Comparison of ENCODE assay signal across 28 cellular contexts in the genomic region with DNA sequence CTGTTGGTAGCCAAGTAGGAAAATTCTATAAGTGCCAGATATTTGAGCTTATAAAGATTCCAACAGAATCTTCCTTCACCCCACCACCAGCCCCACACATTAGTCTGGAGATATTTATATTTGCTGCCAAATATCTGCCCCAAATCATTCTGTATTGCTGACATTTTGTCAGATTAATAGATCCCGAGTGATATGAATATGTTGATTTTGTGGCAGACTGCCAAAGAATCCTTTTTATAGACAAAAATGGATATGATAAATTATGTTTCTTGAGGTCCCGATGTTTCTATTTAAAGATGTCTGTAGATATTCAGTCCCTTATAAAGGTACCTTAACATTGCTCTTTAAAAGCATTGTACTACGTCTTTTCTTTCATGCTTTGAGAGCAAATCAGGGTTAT.
DNase-seq lines count a peak whose midpoint lies in the region; ATAC-seq and TF ChIP-seq lines count a peak whose summit lies in the region.
"Had no signal": no experiment of that assay in that cellular context is flagged by ENCODE, and none has a peak within 500 bp of the region (broad histone marks: within the 10 kb centered on the region; RNA-seq: fewer than 3 reads in every experiment).

No MANE protein-coding gene starts in this region.

- CTCF ChIA-PET in mammary epithelial cell (lab: Charles Lee; ENCODE audit: low non-redundant PET): no interaction called here

- TF ChIP-seq POLR2A in breast epithelium (IDR thresholded peaks at IDR 0.05): no peak
- no peak for TF ChIP-seq POLR2A in gastroesophageal sphincter (IDR thresholded peaks at IDR 0.05)

- H3K4me1 Mint-ChIP-seq in HFFc6 (ENCODE audit: low read depth): peaks cover 15% of the 10 kb centered on the region
- H3K4me1 Mint-ChIP-seq: activated CD4-positive, alpha-beta T cell treated with anti-CD3 and anti-CD28 coated beads, Interleukin-2, amount 10 ng/mL, durations not matched to agents 7 days and 5 days; activated CD8-positive, alpha-beta memory T cell treated with anti-CD3 and anti-CD28 coated beads, Interleukin-2, amount 10 ng/mL, durations not matched to agents 7 days and 5 days; natural killer cell had no signal

- H3K4me3 ChIP-seq in mammary epithelial cell (replicated peaks in 1 of 3; ENCODE audit: insufficient read depth in 1 of 3, low read depth in 2 of 3, low read length in 3 of 3): peak overlapping the region in 1 of 3 experiments; percentile 3
- H3K4me3 ChIP-seq in breast epithelium: peak overlapping the region in 1 of 3 donors; percentile 32
- peak overlapping the region in 1 of 2 donors; percentile 28 for H3K4me3 ChIP-seq in gastroesophageal sphincter
- H3K4me3 ChIP-seq in parathyroid adenoma (ENCODE audit: low read depth, low read length): no peak overlapping the region
- H3K4me3 ChIP-seq: cardiac muscle cell, left lung, pancreas, right atrium auricular region, spleen had no signal

- H3K4me2 ChIP-seq in mammary epithelial cell (ENCODE audit: insufficient read depth, low read depth, low read length) (peak overlapping the region; percentile 63), parathyroid adenoma (ENCODE audit: low read length) (no peak overlapping the region)

- no peak overlapping the region; the same call in 1 of the 2 replicates for H3K4me3 Mint-ChIP-seq in HFFc6
- H3K4me3 Mint-ChIP-seq: activated CD4-positive, alpha-beta T cell treated with anti-CD3 and anti-CD28 coated beads, Interleukin-2, amount 10 ng/mL, durations not matched to agents 7 days and 5 days; activated CD8-positive, alpha-beta memory T cell treated with anti-CD3 and anti-CD28 coated beads, Interleukin-2, amount 10 ng/mL, durations not matched to agents 7 days and 5 days; activated naive CD4-positive, alpha-beta T cell treated with anti-CD3 and anti-CD28 coated beads for 36 hours; activated T-helper 1 cell treated with anti-CD3 and anti-CD28 coated beads, Interleukin-12 subunit alpha, Interleukin-12 subunit beta, Interleukin-2, Interleukin-4 antibody, amounts not matched to agents 30 ng/mL and 10 ng/mL and 1 ng/mL, durations not matched to agents 14 hours and 24 hours and 36 hours; CD4-positive, alpha-beta T cell; natural killer cell had no signal

- no peaks in the 10 kb centered on the region for H3K36me3 Mint-ChIP-seq in HFFc6 (ENCODE audit: low read depth)
- H3K36me3 Mint-ChIP-seq: activated CD8-positive, alpha-beta memory T cell treated with anti-CD3 and anti-CD28 coated beads, Interleukin-2, amount 10 ng/mL, durations not matched to agents 7 days and 5 days; natural killer cell had no signal

- H2AFZ ChIP-seq in mammary epithelial cell (ENCODE audit: low read depth, low read length) (peak overlapping the region; percentile 79), parathyroid adenoma (peak overlapping the region; percentile 39)

- H3K9me3 ChIP-seq in mammary epithelial cell (replicated peaks; ENCODE audit: insufficient read depth, low read length): no peaks in the 10 kb centered on the region
- H3K9me3 ChIP-seq in breast epithelium: no peaks in the 10 kb centered on the region
- no peaks in the 10 kb centered on the region for H3K9me3 ChIP-seq in gastroesophageal sphincter
- no peaks in the 10 kb centered on the region for H3K9me3 ChIP-seq in parathyroid adenoma (ENCODE audit: control insufficient read depth, low read length)
- H3K9me3 ChIP-seq: left lung, pancreas, right atrium auricular region, spleen had no signal

- H3K27ac ChIP-seq in mammary epithelial cell (ENCODE audit: insufficient read depth, low read depth, low read length): no peak overlapping the region
- H3K27ac ChIP-seq in breast epithelium: peak overlapping the region in 1 of 2 donors; percentile 32
- peak overlapping the region; percentile 30 to 71 (median 51) for H3K27ac ChIP-seq in gastroesophageal sphincter
- H3K27ac ChIP-seq in parathyroid adenoma: peak overlapping the region; percentile 36
- H3K27ac ChIP-seq: 22Rv1, cardiac muscle cell, left lung, pancreas, spleen, VCaP had no signal

- dilution Hi-C loops in mammary epithelial cell (cut with HindIII; ENCODE audit: low sequenced_read_pairs): no loop called here

- no TSS peak for BruUV-seq in mammary epithelial cell (replicated peaks; lab: Mats Ljungman, UMichigan)

- H4K20me1 ChIP-seq in mammary epithelial cell (ENCODE audit: insufficient read depth, low read length): no peaks in the 10 kb centered on the region

- peaks cover 2% of the 10 kb centered on the region for H3K27me3 Mint-ChIP-seq in HFFc6 (ENCODE audit: insufficient read depth)
- H3K27me3 Mint-ChIP-seq: activated CD4-positive, alpha-beta T cell treated with anti-CD3 and anti-CD28 coated beads, Interleukin-2, amount 10 ng/mL, durations not matched to agents 7 days and 5 days; activated CD8-positive, alpha-beta memory T cell treated with anti-CD3 and anti-CD28 coated beads, Interleukin-2, amount 10 ng/mL, durations not matched to agents 7 days and 5 days; CD4-positive, alpha-beta T cell had no signal

- H3K9ac ChIP-seq in mammary epithelial cell (ENCODE audit: insufficient read depth, low read length): no peak overlapping the region
- H3K9ac ChIP-seq in parathyroid adenoma: no peak overlapping the region

- TF ChIP-seq CTCF in mammary epithelial cell (conservative IDR thresholded peaks at IDR 0.05 in 1 of 2, IDR thresholded peaks at IDR 0.05 in 1 of 2; ENCODE audit: extremely low read depth in 1 of 2, insufficient read depth in 1 of 2, low read depth in 1 of 2, low read length in 2 of 2) (no peak), breast epithelium (IDR thresholded peaks at IDR 0.05) (no peak), gastroesophageal sphincter (IDR thresholded peaks at IDR 0.05) (no peak), parathyroid adenoma (IDR thresholded peaks at IDR 0.05) (no peak), HFFc6 (IDR thresholded peaks at IDR 0.05) (no peak)

- no peak for DNase-seq in mammary epithelial cell
- DNase-seq in breast epithelium (ENCODE audit: low spot score in 2 of 2): no peak
- no peak for DNase-seq in medulla oblongata (ENCODE audit: extremely low spot score)
- no peak for DNase-seq in HFFc6
- DNase-seq in activated CD4-positive, alpha-beta T cell treated with anti-CD3 and anti-CD28 coated beads, Interleukin-2, amount 50 U/mL, for 4 hours: no peak
- no peak for DNase-seq in iPS-NIHi11 (ENCODE audit: low spot score)
- DNase-seq: activated CD4-positive, alpha-beta T cell treated with anti-CD3 and anti-CD28 coated beads, Interleukin-2, amount 10 ng/mL, durations not matched to agents 7 days and 5 days; activated CD8-positive, alpha-beta memory T cell treated with anti-CD3 and anti-CD28 coated beads, Interleukin-2, amount 10 ng/mL, durations not matched to agents 7 days and 5 days; activated naive CD4-positive, alpha-beta T cell treated with anti-CD3 and anti-CD28 coated beads for 36 hours; AML-193; CD4-positive, alpha-beta T cell; left lung; natural killer cell; NCI-H1694 treated with DMSO at 0.1 percent for 48 hours; NCI-H524 treated with DMSO at 0.1 percent for 48 hours; NK-92 treated with Interleukin-12 subunit alpha and Interleukin-12 subunit beta, amount 100 ng/mL, for 24 hours; pancreas; SHP77; spleen had no signal

- no peak overlapping the region for H3K27ac Mint-ChIP-seq in HFFc6
- H3K27ac Mint-ChIP-seq: activated CD4-positive, alpha-beta T cell treated with anti-CD3 and anti-CD28 coated beads, Interleukin-2, amount 10 ng/mL, durations not matched to agents 7 days and 5 days; activated CD8-positive, alpha-beta memory T cell treated with anti-CD3 and anti-CD28 coated beads, Interleukin-2, amount 10 ng/mL, durations not matched to agents 7 days and 5 days; activated naive CD4-positive, alpha-beta T cell treated with anti-CD3 and anti-CD28 coated beads for 36 hours; activated T-helper 1 cell treated with anti-CD3 and anti-CD28 coated beads, Interleukin-12 subunit alpha, Interleukin-12 subunit beta, Interleukin-2, Interleukin-4 antibody, amounts not matched to agents 30 ng/mL and 10 ng/mL and 1 ng/mL, durations not matched to agents 14 hours and 24 hours and 36 hours; CD4-positive, alpha-beta T cell; natural killer cell had no signal

- no peaks in the 10 kb centered on the region for H3K27me3 ChIP-seq in mammary epithelial cell (ENCODE audit: insufficient read depth, low read length)
- no peaks in the 10 kb centered on the region for H3K27me3 ChIP-seq in breast epithelium
- no peaks in the 10 kb centered on the region for H3K27me3 ChIP-seq in gastroesophageal sphincter
- no peaks in the 10 kb centered on the region for H3K27me3 ChIP-seq in parathyroid adenoma (ENCODE audit: control insufficient read depth, insufficient read depth, low read length)
- H3K27me3 ChIP-seq: cardiac muscle cell, left lung, pancreas, right atrium auricular region, spleen had no signal

- ATAC-seq in gastroesophageal sphincter: no peak
- ATAC-seq: activated CD8-positive, alpha-beta memory T cell treated with anti-CD3 and anti-CD28 coated beads, Interleukin-2, amount 10 ng/mL, durations not matched to agents 7 days and 5 days; HepG2; left lung; natural killer cell; Panc1; pancreas had no signal

- TF ChIP-seq EP300 in gastroesophageal sphincter (IDR thresholded peaks at IDR 0.05): no peak

- H3K79me2 ChIP-seq in mammary epithelial cell (ENCODE audit: insufficient read depth, low read length): no peaks in the 10 kb centered on the region
- H3K79me2 ChIP-seq in parathyroid adenoma: no peaks in the 10 kb centered on the region

- intact Hi-C loops in mammary epithelial cell (cut with micrococcal nuclease) (no loop called here), breast epithelium (cut with DNase I; ENCODE audit: low total_unique reads) (no loop called here)

- no peaks in the 10 kb centered on the region for H3K9me3 Mint-ChIP-seq in HFFc6
- H3K9me3 Mint-ChIP-seq: activated CD4-positive, alpha-beta T cell treated with anti-CD3 and anti-CD28 coated beads, Interleukin-2, amount 10 ng/mL, durations not matched to agents 7 days and 5 days; activated naive CD4-positive, alpha-beta T cell treated with anti-CD3 and anti-CD28 coated beads for 36 hours; activated T-helper 1 cell treated with anti-CD3 and anti-CD28 coated beads, Interleukin-12 subunit alpha, Interleukin-12 subunit beta, Interleukin-2, Interleukin-4 antibody, amounts not matched to agents 30 ng/mL and 10 ng/mL and 1 ng/mL, durations not matched to agents 14 hours and 24 hours and 36 hours had no signal

- no peaks in the 10 kb centered on the region for H3K4me1 ChIP-seq in mammary epithelial cell (ENCODE audit: insufficient read depth, low read length)
- no peaks in the 10 kb centered on the region for H3K4me1 ChIP-seq in breast epithelium
- H3K4me1 ChIP-seq in gastroesophageal sphincter: peaks cover 0 to 19% (median 0%) of the 10 kb centered on the region in 3 donors
- no peaks in the 10 kb centered on the region for H3K4me1 ChIP-seq in parathyroid adenoma
- H3K4me1 ChIP-seq: left lung, pancreas, right atrium auricular region, spleen had no signal

- 56% methylated on average over 3 of the region's 3 CpGs for WGBS in mammary epithelial cell (ENCODE audit: low coverage, missing lambda C conversion rate)
- WGBS in gastroesophageal sphincter (ENCODE audit: low coverage in 1 of 2), 2 donors: 12 to 28% methylated on average over 3 of the region's 3 CpGs

- H3K36me3 ChIP-seq in mammary epithelial cell (ENCODE audit: insufficient read depth, low read length) (no peaks in the 10 kb centered on the region), breast epithelium (no peaks in the 10 kb centered on the region), gastroesophageal sphincter (no peaks in the 10 kb centered on the region), parathyroid adenoma (ENCODE audit: control insufficient read depth, insufficient read depth, low read length) (no peaks in the 10 kb centered on the region)
- H3K36me3 ChIP-seq: cardiac muscle cell, left lung, pancreas, right atrium auricular region, spleen had no signal

- in situ Hi-C loops in mammary epithelial cell (cut with MboI; ENCODE audit: low sequenced_read_pairs in 2 of 2): no loop called here
